In the genomic region with DNA sequence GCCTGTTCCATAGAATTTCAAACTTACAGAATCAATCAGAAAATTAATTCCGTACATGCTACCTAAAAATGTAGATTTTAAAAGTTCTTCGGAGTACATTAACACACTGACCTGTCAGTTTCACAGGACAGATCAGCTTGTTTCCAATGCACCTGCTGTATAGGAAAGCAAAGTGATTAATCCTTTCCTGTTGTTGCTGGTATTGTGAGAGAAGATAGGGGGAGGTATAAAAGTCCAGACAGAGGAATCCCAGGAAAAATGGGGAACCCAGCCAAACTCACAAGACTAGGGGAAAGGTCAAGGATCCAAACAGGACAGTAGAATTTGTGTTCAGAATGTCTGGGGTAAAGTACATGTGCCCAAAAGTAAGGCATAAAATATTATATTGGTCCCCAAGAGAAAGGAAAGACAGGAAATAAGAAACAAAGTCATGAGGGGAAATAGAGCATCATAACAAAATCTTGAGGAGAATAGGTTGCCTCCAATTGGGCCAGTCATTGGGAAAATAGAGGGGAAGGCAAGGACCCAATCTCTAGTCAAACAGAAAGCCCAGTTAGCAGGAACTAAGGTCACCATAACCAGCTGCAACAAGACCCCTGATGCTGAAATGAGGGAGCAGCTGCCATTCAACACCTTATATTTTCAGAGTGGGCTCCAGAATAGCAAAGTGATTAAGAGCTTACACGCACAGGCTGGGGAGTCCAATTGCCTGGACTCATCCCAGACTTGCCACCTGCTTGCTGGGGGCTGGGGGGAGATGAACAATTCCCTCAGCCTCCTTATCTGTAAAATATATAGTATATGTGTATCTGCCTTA, we compare ENCODE assay signal across 15 cellular contexts. TPM values are rescaled to one million over a fixed set of nuclear protein-coding genes. Genes with fewer than 3 reads are reported as not detected.
"Had no signal": no experiment of that assay in that cellular context is flagged by ENCODE, and none has a peak within 500 bp of the region (broad histone marks: within the 10 kb centered on the region; RNA-seq: fewer than 3 reads in every experiment).

No MANE protein-coding gene starts in this region.

- ATAC-seq: activated CD4-positive, CD25-positive, alpha-beta regulatory T cell treated with anti-CD3 and anti-CD28 coated beads, Interleukin-2, amount 50 U/mL, for 24 hours; activated naive CD4-positive, alpha-beta T cell treated with anti-CD3 and anti-CD28 coated beads, Interleukin-2, amount 50 U/mL, for 72 hours; foreskin keratinocyte; right lobe of liver; stimulated activated naive CD8-positive, alpha-beta T cell treated with anti-CD3 and anti-CD28 coated beads, Interleukin-15, Interleukin-2, amounts not matched to agents 100 U/mL and 50 U/mL, for 24 hours had no signal

- H3K4me1 ChIP-seq: foreskin keratinocyte, right lobe of liver, testis had no signal

- H3K4me3 ChIP-seq: right lobe of liver, testis had no signal

- H3K27me3 ChIP-seq: right lobe of liver, testis had no signal

- H3K36me3 ChIP-seq: neutrophil, right lobe of liver had no signal

- H3K27ac ChIP-seq: foreskin keratinocyte, neutrophil, right lobe of liver, testis had no signal

- H3K9me3 ChIP-seq: neutrophil, right lobe of liver, testis had no signal

- DNase-seq: activated CD4-positive, alpha-beta T cell treated with anti-CD3 and anti-CD28 coated beads, Interleukin-2, amount 50 U/mL, for 4 hours; activated effector memory CD4-positive, alpha-beta T cell treated with Interleukin-2 at 50 U/mL for 16 hours; activated T-cell treated with anti-CD3 and anti-CD28 coated beads, Interleukin-2, amount 50 U/mL, for 24 hours; amniotic stem cell; foreskin keratinocyte; naive B cell; right lobe of liver; stimulated activated CD4-positive, alpha-beta T cell treated with anti-CD3 and anti-CD28 coated beads, Interleukin-2, amount 100 ng/mL, for 48 hours; stimulated activated CD8-positive, alpha-beta memory T cell treated with anti-CD3 and anti-CD28 coated beads, Interleukin-4, amount 100 ng/mL, for 48 hours; stimulated activated naive CD8-positive, alpha-beta T cell treated with anti-CD3 and anti-CD28 coated beads, Interleukin-15, Interleukin-2, amounts not matched to agents 100 U/mL and 50 U/mL, for 24 hours; testis had no signal

RNA-seq across cellular contexts. Expression of gene FILIP1, which starts 10.3 kb away (rescaled TPM):
- total RNA-seq: activated naive CD4-positive, alpha-beta T cell treated with anti-CD3 and anti-CD28 coated beads, Interleukin-2, amount 50 U/mL, for 72 hours; foreskin keratinocyte; T-helper 2 cell treated with Interferon-gamma antibody and Interleukin-4, amounts not matched to agents 100 ng/mL and 5 ng/mL, for 36 hours had no signal
- polyA plus RNA-seq: foreskin keratinocyte had no signal
